Comparison of ENCODE assay signal across 1 cellular context in the genomic region with DNA sequence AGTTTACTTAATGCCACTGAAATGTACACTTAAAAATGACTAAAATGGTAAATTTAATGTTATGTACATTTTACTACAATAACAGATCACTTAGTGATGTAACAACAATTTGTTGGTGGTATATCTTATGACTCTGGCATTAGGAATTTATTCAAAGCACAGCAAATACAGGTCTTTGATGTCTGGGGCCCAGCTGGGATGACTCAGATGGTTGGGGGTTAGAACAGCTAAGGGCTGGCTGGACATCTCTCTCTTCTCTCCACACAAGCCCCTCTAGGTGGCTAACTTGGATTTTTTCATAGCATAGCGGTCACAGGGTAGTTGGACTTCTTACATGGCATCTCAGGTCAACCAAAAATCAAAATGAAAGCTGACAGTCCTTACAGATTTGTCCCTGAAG.
A peak's percentile ranks its signal among the peaks of the same experiment; 100 is the strongest.
TF ChIP-seq lines count a peak whose summit lies in the region.

No MANE protein-coding gene starts in this region.

TF ChIP-seq in SK-N-SH, 30 proteins besides CTCF, POLR2A, EP300 and RAD21 (continued from another document):
- TF ChIP-seq TCF12 (IDR thresholded peaks at IDR 0.05) (peak; percentile 62), EZH2phosphoT487 (IDR thresholded peaks at IDR 0.05; ENCODE audit: borderline replicate concordance, low read depth) (no peak), GABPA (IDR thresholded peaks at IDR 0.05; ENCODE audit: low read depth) (no peak), MXI1 (IDR thresholded peaks at IDR 0.05; ENCODE audit: low read depth, low read length) (no peak), JUND (IDR thresholded peaks at IDR 0.05) (peak; percentile 65; the same call in 1 of the 2 replicates), TAF1 (IDR thresholded peaks at IDR 0.05; ENCODE audit: borderline replicate concordance, low read depth, low read length) (no peak), MEF2A (IDR thresholded peaks at IDR 0.05; ENCODE audit: borderline replicate concordance, low read depth) (no peak)
- TF ChIP-seq, protein P1, sequence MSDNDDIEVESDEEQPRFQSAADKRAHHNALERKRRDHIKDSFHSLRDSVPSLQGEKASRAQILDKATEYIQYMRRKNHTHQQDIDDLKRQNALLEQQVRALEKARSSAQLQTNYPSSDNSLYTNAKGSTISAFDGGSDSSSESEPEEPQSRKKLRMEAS (IDR thresholded peaks at IDR 0.05; ENCODE audit: low read depth), result no peak
- TF ChIP-seq, protein P2, sequence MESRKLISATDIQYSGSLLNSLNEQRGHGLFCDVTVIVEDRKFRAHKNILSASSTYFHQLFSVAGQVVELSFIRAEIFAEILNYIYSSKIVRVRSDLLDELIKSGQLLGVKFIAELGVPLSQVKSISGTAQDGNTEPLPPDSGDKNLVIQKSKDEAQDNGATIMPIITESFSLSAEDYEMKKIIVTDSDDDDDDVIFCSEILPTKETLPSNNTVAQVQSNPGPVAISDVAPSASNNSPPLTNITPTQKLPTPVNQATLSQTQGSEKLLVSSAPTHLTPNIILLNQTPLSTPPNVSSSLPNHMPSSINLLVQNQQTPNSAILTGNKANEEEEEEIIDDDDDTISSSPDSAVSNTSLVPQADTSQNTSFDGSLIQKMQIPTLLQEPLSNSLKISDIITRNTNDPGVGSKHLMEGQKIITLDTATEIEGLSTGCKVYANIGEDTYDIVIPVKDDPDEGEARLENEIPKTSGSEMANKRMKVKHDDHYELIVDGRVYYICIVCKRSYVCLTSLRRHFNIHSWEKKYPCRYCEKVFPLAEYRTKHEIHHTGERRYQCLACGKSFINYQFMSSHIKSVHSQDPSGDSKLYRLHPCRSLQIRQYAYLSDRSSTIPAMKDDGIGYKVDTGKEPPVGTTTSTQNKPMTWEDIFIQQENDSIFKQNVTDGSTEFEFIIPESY (IDR thresholded peaks at IDR 0.05; ENCODE audit: borderline replicate concordance, low read depth), result no peak
- TF ChIP-seq, protein P3, sequence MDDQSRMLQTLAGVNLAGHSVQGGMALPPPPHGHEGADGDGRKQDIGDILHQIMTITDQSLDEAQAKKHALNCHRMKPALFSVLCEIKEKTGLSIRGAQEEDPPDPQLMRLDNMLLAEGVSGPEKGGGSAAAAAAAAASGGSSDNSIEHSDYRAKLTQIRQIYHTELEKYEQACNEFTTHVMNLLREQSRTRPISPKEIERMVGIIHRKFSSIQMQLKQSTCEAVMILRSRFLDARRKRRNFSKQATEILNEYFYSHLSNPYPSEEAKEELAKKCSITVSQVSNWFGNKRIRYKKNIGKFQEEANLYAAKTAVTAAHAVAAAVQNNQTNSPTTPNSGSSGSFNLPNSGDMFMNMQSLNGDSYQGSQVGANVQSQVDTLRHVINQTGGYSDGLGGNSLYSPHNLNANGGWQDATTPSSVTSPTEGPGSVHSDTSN (IDR thresholded peaks at IDR 0.05), result peak; percentile 21; the same call in 1 of the 2 replicates
- TF ChIP-seq, protein P4, sequence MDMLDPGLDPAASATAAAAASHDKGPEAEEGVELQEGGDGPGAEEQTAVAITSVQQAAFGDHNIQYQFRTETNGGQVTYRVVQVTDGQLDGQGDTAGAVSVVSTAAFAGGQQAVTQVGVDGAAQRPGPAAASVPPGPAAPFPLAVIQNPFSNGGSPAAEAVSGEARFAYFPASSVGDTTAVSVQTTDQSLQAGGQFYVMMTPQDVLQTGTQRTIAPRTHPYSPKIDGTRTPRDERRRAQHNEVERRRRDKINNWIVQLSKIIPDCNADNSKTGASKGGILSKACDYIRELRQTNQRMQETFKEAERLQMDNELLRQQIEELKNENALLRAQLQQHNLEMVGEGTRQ (IDR thresholded peaks at IDR 0.05; ENCODE audit: borderline replicate concordance, low read depth, low read length), result no peak
